ENCODE assay signal across 10 cellular contexts in genomic region chr18:13513015-13513414, GRCh38.
DNase-seq lines count a peak whose midpoint lies in the region; ATAC-seq, FAIRE-seq and TF ChIP-seq lines count a peak whose summit lies in the region.
"Had no signal": no experiment of that assay in that cellular context is flagged by ENCODE, and none has a peak within 500 bp of the region (broad histone marks: within the 10 kb centered on the region; RNA-seq: fewer than 3 reads in every experiment).

No MANE protein-coding gene starts in this region.

- no peaks in the 10 kb centered on the region for H3K27me3 Mint-ChIP-seq in natural killer cell treated with Interleukin-12 subunit alpha and Interleukin-12 subunit beta and Interleukin-15 and Interleukin-18, amount 100 ng/mL, for 72 hours

- H3K4me1 Mint-ChIP-seq in natural killer cell treated with Interleukin-12 subunit alpha and Interleukin-12 subunit beta and Interleukin-15 and Interleukin-18, amount 100 ng/mL, for 72 hours (ENCODE audit: low read depth in 2 of 2) = peaks cover 12 to 24% of the 10 kb centered on the region in 2 donors

- peaks cover 9% of the 10 kb centered on the region for H3K27me3 ChIP-seq in adipocyte (replicated peaks; ENCODE audit: control insufficient read depth, insufficient read depth, low read length)
- no peaks in the 10 kb centered on the region for H3K27me3 ChIP-seq in testis

- H3K27ac ChIP-seq in testis = no peak overlapping the region

- H3K4me3 ChIP-seq in adipocyte (ENCODE audit: low read length) (no peak overlapping the region), testis (no peak overlapping the region)

- H3K4me1 ChIP-seq in adipocyte (ENCODE audit: control insufficient read depth, insufficient read depth, low read length) (no peaks in the 10 kb centered on the region), testis (no peaks in the 10 kb centered on the region)

- peaks cover 2% of the 10 kb centered on the region for H3K36me3 Mint-ChIP-seq in natural killer cell treated with Interleukin-12 subunit alpha and Interleukin-12 subunit beta and Interleukin-15 and Interleukin-18, amount 100 ng/mL, for 72 hours

- peaks cover 16% of the 10 kb centered on the region for H3K9me3 ChIP-seq in adipocyte (ENCODE audit: control insufficient read depth, low read length)
- H3K9me3 ChIP-seq in testis = no peaks in the 10 kb centered on the region

- no peak overlapping the region for H3K9ac ChIP-seq in adipocyte (ENCODE audit: low read length)

- no peak for FAIRE-seq in RCC 7860 (lab: Jason Lieb, UNC)

- no peaks in the 10 kb centered on the region for H3K36me3 ChIP-seq in adipocyte (ENCODE audit: control insufficient read depth, insufficient read depth, low read length, severe bottlenecking)
- no peaks in the 10 kb centered on the region for H3K36me3 ChIP-seq in testis (ENCODE audit: low read depth, missing control alignments)

- ATAC-seq in natural killer cell treated with Interleukin-12 subunit alpha and Interleukin-12 subunit beta and Interleukin-15 and Interleukin-18, amount 100 ng/mL, for 72 hours = peak; percentile 32 to 43
- no peak for ATAC-seq in GM21515 (IDR thresholded peaks at IDR 0.05; ENCODE audit: unreplicated experiment)
- no peak for ATAC-seq in GM21825 (IDR thresholded peaks at IDR 0.05; ENCODE audit: unreplicated experiment)

- intact Hi-C loops in testis (cut with DNase I; ENCODE audit: low total_unique reads) = no loop called here

- no peaks in the 10 kb centered on the region for H3K9me3 Mint-ChIP-seq in natural killer cell treated with Interleukin-12 subunit alpha and Interleukin-12 subunit beta and Interleukin-15 and Interleukin-18, amount 100 ng/mL, for 72 hours

- no peak for TF ChIP-seq CTCF in testis (IDR thresholded peaks at IDR 0.05)

- no peak for TF ChIP-seq POLR2A in testis (IDR thresholded peaks at IDR 0.05)

- 45 to 51% methylated on average over 4 of the region's 4 CpGs for WGBS in testis, 2 donors

- H3K4me3 Mint-ChIP-seq in natural killer cell treated with Interleukin-12 subunit alpha and Interleukin-12 subunit beta and Interleukin-15 and Interleukin-18, amount 100 ng/mL, for 72 hours = no peak overlapping the region

- DNase-seq in D341Med (ENCODE audit: low spot score) = peak; percentile 60
- DNase-seq in NCI-H1105 treated with DMSO at 0.1 percent for 48 hours (lab: John Stamatoyannopoulos, UW) = peak; percentile 18
- peak; percentile 15 for DNase-seq in adipocyte (ENCODE audit: low read depth)
- DNase-seq in natural killer cell treated with Interleukin-12 subunit alpha and Interleukin-12 subunit beta and Interleukin-15 and Interleukin-18, amount 100 ng/mL, for 72 hours (ENCODE audit: low spot score) = no peak
- no peak for DNase-seq in RCC 7860 (ENCODE audit: low spot score)
- DNase-seq in testis = no peak
- DNase-seq: activated effector memory CD4-positive, alpha-beta T cell treated with Interleukin-2 at 50 U/mL for 16 hours; NCI-H2081 treated with DMSO at 0.1 percent for 48 hours had no signal

- H3K27ac Mint-ChIP-seq in natural killer cell treated with Interleukin-12 subunit alpha and Interleukin-12 subunit beta and Interleukin-15 and Interleukin-18, amount 100 ng/mL, for 72 hours = peak overlapping the region in 1 of 2 donors; percentile 28

Comparison
In these comparisons a context has a peak if more than half of its experiments do, and no peak if none do; other contexts are left out.
1. DNase-seq: peak in D341Med (single experiment), NCI-H1105 treated with DMSO at 0.1 percent for 48 hours (single experiment) and adipocyte (single experiment); none in natural killer cell treated with Interleukin-12 subunit alpha and Interleukin-12 subunit beta and Interleukin-15 and Interleukin-18, amount 100 ng/mL, for 72 hours (single experiment), RCC 7860 (single experiment) and testis (single experiment).
2. ATAC-seq: peak in natural killer cell treated with Interleukin-12 subunit alpha and Interleukin-12 subunit beta and Interleukin-15 and Interleukin-18, amount 100 ng/mL, for 72 hours (2 of 2); none in GM21515 (single experiment) and GM21825 (single experiment).